Comparison of ENCODE assay signal across 22 cellular contexts in genomic region chr2:23530121-23530908, GRCh38.
DNase-seq lines count a peak whose midpoint lies in the region; TF ChIP-seq lines count a peak whose summit lies in the region.
"Had no signal": no experiment of that assay in that cellular context is flagged by ENCODE, and none has a peak within 500 bp of the region (broad histone marks: within the 10 kb centered on the region; RNA-seq: fewer than 3 reads in every experiment).

No MANE protein-coding gene starts in this region.

- TF ChIP-seq CTCF in osteoblast (IDR thresholded peaks at IDR 0.05; ENCODE audit: extremely low read depth, low read depth, low read length) (no peak), nephron progenitor cell (IDR thresholded peaks at IDR 0.05) (no peak)

- CTCF ChIA-PET in activated CD4-positive, alpha-beta T cell treated with anti-CD3 and anti-CD28 coated beads, Interleukin-2, amount 10 ng/mL, durations not matched to agents 7 days and 5 days (lab: Charles Lee) = no interaction called here

- no peak overlapping the region for H3K27ac ChIP-seq in osteoblast (ENCODE audit: low read depth, low read length)
- H3K27ac ChIP-seq: BLaER1 treated with 17β-estradiol and CSF1 and Interleukin-3, amounts not matched to agents 10 nM and 100 nM; RWPE1; testis; uterus had no signal

- H3K4me3 Mint-ChIP-seq in activated CD4-positive, alpha-beta T cell treated with anti-CD3 and anti-CD28 coated beads, Interleukin-2, amount 10 ng/mL, durations not matched to agents 7 days and 5 days = no peak overlapping the region
- no peak overlapping the region for H3K4me3 Mint-ChIP-seq in activated CD4-positive, alpha-beta T cell treated with anti-CD3 and anti-CD28 coated beads, Interleukin-2, amount 10 ng/mL, durations not matched to agents 24 days and 14 days
- H3K4me3 Mint-ChIP-seq in nephron progenitor cell = no peak overlapping the region
- H3K4me3 Mint-ChIP-seq: activated CD8-positive, alpha-beta T cell treated with anti-CD3 and anti-CD28 coated beads for 36 hours; activated naive CD4-positive, alpha-beta T cell treated with anti-CD3 and anti-CD28 coated beads for 36 hours; activated T-cell treated with anti-CD3 and anti-CD28 coated beads, Interleukin-2, amount 50 U/mL, for 24 hours; WTC11 had no signal

- H3K9me3 ChIP-seq in osteoblast (ENCODE audit: low read depth, low read length) = no peaks in the 10 kb centered on the region
- H3K9me3 ChIP-seq: BLaER1 treated with 17β-estradiol and CSF1 and Interleukin-3, amounts not matched to agents 10 nM and 100 nM; testis; uterus had no signal

- no peak for DNase-seq in activated CD4-positive, alpha-beta T cell treated with anti-CD3 and anti-CD28 coated beads, Interleukin-2, amount 10 ng/mL, durations not matched to agents 7 days and 5 days
- DNase-seq in activated CD4-positive, alpha-beta T cell treated with anti-CD3 and anti-CD28 coated beads, Interleukin-2, amount 10 ng/mL, durations not matched to agents 24 days and 14 days = no peak
- DNase-seq in NCI-H1694 treated with DMSO at 0.1 percent for 48 hours (lab: John Stamatoyannopoulos, UW) (peak; percentile 100), NCI-H69 (lab: John Stamatoyannopoulos, UW) (peak; percentile 90), osteoblast (ENCODE audit: insufficient read length, low spot score, missing footprints) (peak; percentile 57), nephron progenitor cell (no peak)
- no peak for DNase-seq in stimulated activated CD4-positive, alpha-beta T cell treated with anti-CD3 and anti-CD28 coated beads, Interleukin-2, amount 100 ng/mL, for 48 hours
- no peak for DNase-seq in stimulated activated CD4-positive, alpha-beta T cell treated with anti-CD3 and anti-CD28 coated beads, Interleukin-15, amount 100 ng/mL, for 24 hours
- DNase-seq: ACHN; activated CD8-positive, alpha-beta T cell treated with anti-CD3 and anti-CD28 coated beads for 36 hours; activated naive CD4-positive, alpha-beta T cell treated with anti-CD3 and anti-CD28 coated beads for 36 hours; activated T-cell treated with anti-CD3 and anti-CD28 coated beads, Interleukin-2, amount 50 U/mL, for 24 hours; Calu3; KG1; NCI-H2029 treated with DMSO at 0.1 percent for 48 hours; T-helper 9 cell; testis; uterus had no signal

- no peak overlapping the region for H3K4me2 ChIP-seq in osteoblast (ENCODE audit: insufficient read depth, low read length)

- H3K4me1 ChIP-seq in osteoblast (ENCODE audit: insufficient read depth, low read length) = no peaks in the 10 kb centered on the region
- H3K4me1 ChIP-seq: uterus had no signal

- H3K36me3 Mint-ChIP-seq in activated CD4-positive, alpha-beta T cell treated with anti-CD3 and anti-CD28 coated beads, Interleukin-2, amount 10 ng/mL, durations not matched to agents 7 days and 5 days (ENCODE audit: low read depth) = peaks cover 2% of the 10 kb centered on the region
- no peaks in the 10 kb centered on the region for H3K36me3 Mint-ChIP-seq in activated CD4-positive, alpha-beta T cell treated with anti-CD3 and anti-CD28 coated beads, Interleukin-2, amount 10 ng/mL, durations not matched to agents 24 days and 14 days (ENCODE audit: low read depth)
- no peaks in the 10 kb centered on the region for H3K36me3 Mint-ChIP-seq in nephron progenitor cell (ENCODE audit: low read depth)
- H3K36me3 Mint-ChIP-seq: WTC11 had no signal

- peaks cover 45% of the 10 kb centered on the region for H3K4me1 Mint-ChIP-seq in activated CD4-positive, alpha-beta T cell treated with anti-CD3 and anti-CD28 coated beads, Interleukin-2, amount 10 ng/mL, durations not matched to agents 7 days and 5 days
- peaks cover 41% of the 10 kb centered on the region for H3K4me1 Mint-ChIP-seq in activated CD4-positive, alpha-beta T cell treated with anti-CD3 and anti-CD28 coated beads, Interleukin-2, amount 10 ng/mL, durations not matched to agents 24 days and 14 days
- peaks cover 50% of the 10 kb centered on the region for H3K4me1 Mint-ChIP-seq in nephron progenitor cell

- peak overlapping the region; percentile 73 for H3K27ac Mint-ChIP-seq in activated CD4-positive, alpha-beta T cell treated with anti-CD3 and anti-CD28 coated beads, Interleukin-2, amount 10 ng/mL, durations not matched to agents 7 days and 5 days
- H3K27ac Mint-ChIP-seq in activated CD4-positive, alpha-beta T cell treated with anti-CD3 and anti-CD28 coated beads, Interleukin-2, amount 10 ng/mL, durations not matched to agents 24 days and 14 days = no peak overlapping the region
- no peak overlapping the region for H3K27ac Mint-ChIP-seq in nephron progenitor cell
- H3K27ac Mint-ChIP-seq: activated CD8-positive, alpha-beta T cell treated with anti-CD3 and anti-CD28 coated beads for 36 hours; activated naive CD4-positive, alpha-beta T cell treated with anti-CD3 and anti-CD28 coated beads for 36 hours; activated T-cell treated with anti-CD3 and anti-CD28 coated beads, Interleukin-2, amount 50 U/mL, for 24 hours; WTC11 had no signal

- intact Hi-C loops in activated CD4-positive, alpha-beta T cell treated with anti-CD3 and anti-CD28 coated beads, Interleukin-2, amount 10 ng/mL, durations not matched to agents 24 days and 14 days (cut with micrococcal nuclease) = no loop called here

- no peaks in the 10 kb centered on the region for H3K79me2 ChIP-seq in osteoblast (ENCODE audit: insufficient read depth, low read length)

- H3K4me3 ChIP-seq in osteoblast (ENCODE audit: insufficient read depth, low read length) = no peak overlapping the region
- H3K4me3 ChIP-seq: BLaER1 treated with 17β-estradiol and CSF1 and Interleukin-3, amounts not matched to agents 10 nM and 100 nM; lung; testis; uterus had no signal

- no peaks in the 10 kb centered on the region for H3K27me3 ChIP-seq in osteoblast (ENCODE audit: insufficient read depth, low read length)
- H3K27me3 ChIP-seq: testis, uterus had no signal

- H4K20me1 ChIP-seq in osteoblast (ENCODE audit: insufficient read depth, low read length) = no peaks in the 10 kb centered on the region
- H4K20me1 ChIP-seq: BLaER1 treated with 17β-estradiol and CSF1 and Interleukin-3, amounts not matched to agents 10 nM and 100 nM had no signal

- H2AFZ ChIP-seq in osteoblast (ENCODE audit: low read length) = no peak overlapping the region

- POLR2A ChIA-PET in activated CD4-positive, alpha-beta T cell treated with anti-CD3 and anti-CD28 coated beads, Interleukin-2, amount 10 ng/mL, durations not matched to agents 7 days and 5 days (lab: Charles Lee) = no interaction called here

- H3K9me3 Mint-ChIP-seq in activated CD4-positive, alpha-beta T cell treated with anti-CD3 and anti-CD28 coated beads, Interleukin-2, amount 10 ng/mL, durations not matched to agents 7 days and 5 days = no peaks in the 10 kb centered on the region
- H3K9me3 Mint-ChIP-seq in activated CD4-positive, alpha-beta T cell treated with anti-CD3 and anti-CD28 coated beads, Interleukin-2, amount 10 ng/mL, durations not matched to agents 24 days and 14 days = no peaks in the 10 kb centered on the region
- H3K9me3 Mint-ChIP-seq in nephron progenitor cell = no peaks in the 10 kb centered on the region
- H3K9me3 Mint-ChIP-seq: activated CD8-positive, alpha-beta T cell treated with anti-CD3 and anti-CD28 coated beads for 36 hours; activated naive CD4-positive, alpha-beta T cell treated with anti-CD3 and anti-CD28 coated beads for 36 hours; activated T-cell treated with anti-CD3 and anti-CD28 coated beads, Interleukin-2, amount 50 U/mL, for 24 hours; WTC11 had no signal

- no peaks in the 10 kb centered on the region for H3K36me3 ChIP-seq in osteoblast (ENCODE audit: insufficient read depth, low read length)
- H3K36me3 ChIP-seq: BLaER1 treated with 17β-estradiol and CSF1 and Interleukin-3, amounts not matched to agents 10 nM and 100 nM; uterus had no signal

- no peaks in the 10 kb centered on the region for H3K27me3 Mint-ChIP-seq in activated CD4-positive, alpha-beta T cell treated with anti-CD3 and anti-CD28 coated beads, Interleukin-2, amount 10 ng/mL, durations not matched to agents 7 days and 5 days
- H3K27me3 Mint-ChIP-seq in activated CD4-positive, alpha-beta T cell treated with anti-CD3 and anti-CD28 coated beads, Interleukin-2, amount 10 ng/mL, durations not matched to agents 24 days and 14 days = no peaks in the 10 kb centered on the region
- peaks cover 2% of the 10 kb centered on the region for H3K27me3 Mint-ChIP-seq in nephron progenitor cell (ENCODE audit: low read depth, poor library complexity)
- H3K27me3 Mint-ChIP-seq: activated T-cell treated with anti-CD3 and anti-CD28 coated beads, Interleukin-2, amount 50 U/mL, for 24 hours had no signal

Comparison
In these comparisons a context has a peak if more than half of its experiments do, and no peak if none do; other contexts are left out.
1. DNase-seq: peak in NCI-H1694 treated with DMSO at 0.1 percent for 48 hours (single experiment), NCI-H69 (single experiment) and osteoblast (single experiment); none in activated CD4-positive, alpha-beta T cell treated with anti-CD3 and anti-CD28 coated beads, Interleukin-2, amount 10 ng/mL, durations not matched to agents 7 days and 5 days (single experiment), activated CD4-positive, alpha-beta T cell treated with anti-CD3 and anti-CD28 coated beads, Interleukin-2, amount 10 ng/mL, durations not matched to agents 24 days and 14 days (single experiment), stimulated activated CD4-positive, alpha-beta T cell treated with anti-CD3 and anti-CD28 coated beads, Interleukin-2, amount 100 ng/mL, for 48 hours (0 of 2), stimulated activated CD4-positive, alpha-beta T cell treated with anti-CD3 and anti-CD28 coated beads, Interleukin-15, amount 100 ng/mL, for 24 hours (single experiment) and nephron progenitor cell (single experiment).